In the genomic region with DNA sequence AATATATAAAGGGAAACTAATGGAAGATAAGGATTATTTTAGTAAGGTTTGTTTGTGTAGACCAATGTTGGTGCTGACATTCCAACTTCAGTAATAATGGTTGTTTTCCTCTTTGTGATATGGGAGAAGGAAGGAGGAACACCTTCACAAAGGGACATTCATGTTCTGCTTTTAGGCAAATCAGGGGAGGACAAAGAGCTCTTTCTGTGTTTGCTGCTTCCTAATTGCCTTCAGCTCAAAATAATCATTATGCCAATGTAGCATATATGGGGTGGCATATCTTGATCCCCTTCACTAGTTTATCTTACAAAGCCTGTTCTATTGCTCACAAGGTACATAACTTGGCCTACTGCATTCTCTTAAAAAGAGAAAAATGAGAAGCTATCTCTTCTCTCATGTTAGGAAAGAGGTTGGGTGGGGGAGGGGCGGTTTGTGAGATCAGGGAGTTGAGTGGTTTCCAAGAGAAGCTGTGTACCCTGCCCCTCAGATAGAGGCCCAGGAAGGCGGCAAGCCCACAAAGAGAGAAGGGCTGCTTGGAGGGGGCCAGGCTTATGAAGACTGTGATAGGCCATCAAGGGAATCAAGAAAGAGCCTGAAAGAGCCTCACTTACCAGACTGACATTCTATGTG, we compare ENCODE assay signal across 14 cellular contexts. TPM values are rescaled to one million over a fixed set of nuclear protein-coding genes. Genes with fewer than 3 reads are reported as not detected.
"Had no signal": no experiment of that assay in that cellular context is flagged by ENCODE, and none has a peak within 500 bp of the region (broad histone marks: within the 10 kb centered on the region; RNA-seq: fewer than 3 reads in every experiment).

No MANE protein-coding gene starts in this region.

- DNase-seq: activated CD4-positive, alpha-beta memory T cell treated with anti-CD3 and anti-CD28 coated beads, Interleukin-2, amount 10 ng/mL, durations not matched to agents 7 days and 5 days; activated CD4-positive, alpha-beta T cell treated with anti-CD3 and anti-CD28 coated beads for 36 hours; activated gamma-delta T cell treated with Interleukin-2 at 50 U/mL for 16 hours; activated naive CD8-positive, alpha-beta T cell treated with anti-CD3 and anti-CD28 coated beads for 36 hours; activated T-cell treated with anti-CD3 and anti-CD28 coated beads, Interleukin-2, amount 50 U/mL, for 48 hours; dorsolateral prefrontal cortex; glutamatergic neuron; small intestine; T-helper 9 cell; thyroid gland had no signal

- H3K36me3 Mint-ChIP-seq: activated naive CD8-positive, alpha-beta T cell treated with anti-CD3 and anti-CD28 coated beads for 36 hours; natural killer cell treated with Interleukin-12 subunit alpha and Interleukin-12 subunit beta and Interleukin-15 and Interleukin-18, amount 100 ng/mL, for 72 hours; stimulated activated effector memory CD8-positive, alpha-beta T cell treated with anti-CD3 and anti-CD28 coated beads, Interleukin-12 subunit alpha, Interleukin-12 subunit beta, amount 100 ng/mL, for 72 hours had no signal

- H3K36me3 ChIP-seq: esophagus muscularis mucosa, thyroid gland, vagina had no signal

- H3K27me3 ChIP-seq: thyroid gland, vagina had no signal

- H3K9me3 Mint-ChIP-seq: activated CD4-positive, alpha-beta memory T cell treated with anti-CD3 and anti-CD28 coated beads, Interleukin-2, amount 10 ng/mL, durations not matched to agents 7 days and 5 days; activated naive CD8-positive, alpha-beta T cell treated with anti-CD3 and anti-CD28 coated beads for 36 hours; natural killer cell treated with Interleukin-12 subunit alpha and Interleukin-12 subunit beta and Interleukin-15 and Interleukin-18, amount 100 ng/mL, for 72 hours; stimulated activated effector memory CD8-positive, alpha-beta T cell treated with anti-CD3 and anti-CD28 coated beads, Interleukin-12 subunit alpha, Interleukin-12 subunit beta, amount 100 ng/mL, for 72 hours had no signal

- H3K9me3 ChIP-seq: esophagus muscularis mucosa, thyroid gland, vagina had no signal

- ATAC-seq: activated CD4-positive, alpha-beta T cell treated with anti-CD3 and anti-CD28 coated beads for 36 hours; natural killer cell treated with Interleukin-12 subunit alpha and Interleukin-12 subunit beta and Interleukin-15 and Interleukin-18, amount 100 ng/mL, for 72 hours; stimulated activated effector memory CD8-positive, alpha-beta T cell treated with anti-CD3 and anti-CD28 coated beads, Interleukin-12 subunit alpha, Interleukin-12 subunit beta, amount 100 ng/mL, for 72 hours had no signal

- H3K27ac Mint-ChIP-seq: activated CD4-positive, alpha-beta memory T cell treated with anti-CD3 and anti-CD28 coated beads, Interleukin-2, amount 10 ng/mL, durations not matched to agents 7 days and 5 days; activated CD4-positive, alpha-beta T cell treated with anti-CD3 and anti-CD28 coated beads for 36 hours; activated naive CD8-positive, alpha-beta T cell treated with anti-CD3 and anti-CD28 coated beads for 36 hours; natural killer cell treated with Interleukin-12 subunit alpha and Interleukin-12 subunit beta and Interleukin-15 and Interleukin-18, amount 100 ng/mL, for 72 hours; stimulated activated effector memory CD8-positive, alpha-beta T cell treated with anti-CD3 and anti-CD28 coated beads, Interleukin-12 subunit alpha, Interleukin-12 subunit beta, amount 100 ng/mL, for 72 hours had no signal

- H3K27ac ChIP-seq: dorsolateral prefrontal cortex, esophagus muscularis mucosa, thyroid gland, vagina had no signal

- FAIRE-seq: small intestine had no signal

- H3K4me1 Mint-ChIP-seq: stimulated activated effector memory CD8-positive, alpha-beta T cell treated with anti-CD3 and anti-CD28 coated beads, Interleukin-12 subunit alpha, Interleukin-12 subunit beta, amount 100 ng/mL, for 72 hours had no signal

- H3K4me3 ChIP-seq: dorsolateral prefrontal cortex, esophagus muscularis mucosa, thyroid gland, vagina had no signal

- H3K4me3 Mint-ChIP-seq: activated CD4-positive, alpha-beta memory T cell treated with anti-CD3 and anti-CD28 coated beads, Interleukin-2, amount 10 ng/mL, durations not matched to agents 7 days and 5 days; activated CD4-positive, alpha-beta T cell treated with anti-CD3 and anti-CD28 coated beads for 36 hours; activated naive CD8-positive, alpha-beta T cell treated with anti-CD3 and anti-CD28 coated beads for 36 hours; natural killer cell treated with Interleukin-12 subunit alpha and Interleukin-12 subunit beta and Interleukin-15 and Interleukin-18, amount 100 ng/mL, for 72 hours; stimulated activated effector memory CD8-positive, alpha-beta T cell treated with anti-CD3 and anti-CD28 coated beads, Interleukin-12 subunit alpha, Interleukin-12 subunit beta, amount 100 ng/mL, for 72 hours had no signal

RNA-seq across cellular contexts. Expression of gene ADGRG6, which starts 4.7 kb away (rescaled TPM):
- total RNA-seq: activated CD4-positive, alpha-beta memory T cell treated with anti-CD3 and anti-CD28 coated beads, Interleukin-2, amount 10 ng/mL, durations not matched to agents 7 days and 5 days; natural killer cell treated with Interleukin-12 subunit alpha and Interleukin-12 subunit beta and Interleukin-15 and Interleukin-18, amount 100 ng/mL, for 72 hours had no signal
